In the genomic region with DNA sequence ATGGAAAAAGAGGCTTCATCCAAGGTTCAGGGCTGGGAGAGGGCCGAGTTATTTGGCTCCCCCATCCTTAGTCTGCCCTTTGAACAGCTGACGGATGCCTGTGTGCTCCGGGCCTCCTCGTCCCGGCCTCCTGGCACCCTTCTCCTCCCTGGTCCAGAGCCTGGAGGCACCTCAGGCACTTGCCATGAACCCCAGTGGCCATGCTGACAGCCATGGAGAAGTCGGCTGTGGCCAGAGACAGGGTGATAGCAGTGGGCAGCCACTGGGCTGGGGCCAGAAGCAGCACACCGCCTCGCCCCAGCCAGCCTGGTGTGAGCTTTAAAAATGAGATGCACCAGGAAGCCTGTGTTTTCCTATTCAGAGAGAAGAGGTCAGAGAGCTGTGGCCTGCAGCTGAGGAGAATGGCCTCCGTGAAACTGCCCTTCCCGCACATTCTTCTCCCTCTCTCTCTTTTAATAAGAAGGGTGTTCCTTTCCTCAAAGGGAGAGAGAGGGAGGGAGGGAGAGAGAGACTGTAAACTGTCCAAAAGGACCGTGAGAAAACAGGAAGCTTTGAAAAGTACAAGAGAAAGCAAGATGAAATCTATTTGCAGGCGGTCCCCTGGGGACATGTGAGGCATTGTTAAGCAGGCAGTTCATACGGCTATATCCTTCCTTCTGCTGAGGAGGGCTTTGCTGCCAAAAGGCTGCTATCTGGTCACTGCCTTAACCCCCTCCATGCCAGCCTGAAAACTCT, we compare ENCODE assay signal across 8 cellular contexts. TPM values are rescaled to one million over a fixed set of nuclear protein-coding genes. Genes with fewer than 3 reads are reported as not detected.
DNase-seq lines count a peak whose midpoint lies in the region; ATAC-seq and TF ChIP-seq lines count a peak whose summit lies in the region.

No MANE protein-coding gene starts in this region.

- H3K4me1 Mint-ChIP-seq in progenitor cell of endocrine pancreas (ENCODE audit: low read depth), result no peaks in the 10 kb centered on the region

- peak overlapping the region; percentile 88 to 99 for H3K18ac ChIP-seq in mesenchymal stem cell (ENCODE audit: low read depth in 1 of 2, low read length in 2 of 2)

- ATAC-seq in GM21447 (IDR thresholded peaks at IDR 0.05; ENCODE audit: unreplicated experiment) (peak; percentile 90), GM18520 (IDR thresholded peaks at IDR 0.05; ENCODE audit: unreplicated experiment) (no peak)
- no peak for ATAC-seq in activated naive CD4-positive, alpha-beta T cell treated with anti-CD3 and anti-CD28 coated beads, Interleukin-2, amount 50 U/mL, for 72 hours

- no peak overlapping the region for H3K4me3 Mint-ChIP-seq in progenitor cell of endocrine pancreas (ENCODE audit: low read depth)

- H3K27me3 Mint-ChIP-seq in progenitor cell of endocrine pancreas, result peaks cover 12% of the 10 kb centered on the region

- peak overlapping the region; percentile 97 to 99 for H3K4ac ChIP-seq in mesenchymal stem cell (ENCODE audit: low read depth in 1 of 2, low read length in 2 of 2)

- no peaks in the 10 kb centered on the region for H3K27me3 ChIP-seq in BLaER1 treated with 17β-estradiol and CSF1 and Interleukin-3, amounts not matched to agents 10 nM and 100 nM
- H3K27me3 ChIP-seq in mesenchymal stem cell (ENCODE audit: control insufficient read depth in 1 of 2, insufficient read depth in 1 of 2, low read length in 2 of 2), result no peaks in the 10 kb centered on the region

- H3K14ac ChIP-seq in mesenchymal stem cell (ENCODE audit: low read length in 2 of 2), result peak overlapping the region in 1 of 2 experiments; percentile 94

- peak overlapping the region; percentile 92 for H2BK15ac ChIP-seq in mesenchymal stem cell (ENCODE audit: low read depth, poor library complexity, severe bottlenecking)

- peaks cover 29 to 55% (median 42%) of the 10 kb centered on the region in 10 experiments for H3K4me1 ChIP-seq in BLaER1 treated with 17β-estradiol and CSF1 and Interleukin-3, amounts not matched to agents 10 nM and 100 nM
- H3K4me1 ChIP-seq in mesenchymal stem cell (ENCODE audit: control insufficient read depth, insufficient read depth, low read depth, low read length), result peaks cover 9% of the 10 kb centered on the region

- H2AFZ ChIP-seq in mesenchymal stem cell (ENCODE audit: low read depth, low read length), result peak overlapping the region; percentile 72

- H3K27ac ChIP-seq in BLaER1 treated with 17β-estradiol and CSF1 and Interleukin-3, amounts not matched to agents 10 nM and 100 nM, result peak overlapping the region; percentile 14 to 87 (median 81); a peak in 21 of 22 replicates
- H3K27ac ChIP-seq in coronary artery, result peak overlapping the region; percentile 82 to 99
- H3K27ac ChIP-seq in mesenchymal stem cell (ENCODE audit: low read length, poor library complexity, severe bottlenecking), result peak overlapping the region; percentile 70

- WGBS in mesenchymal stem cell, result 52% methylated on average over 11 of the region's 13 CpGs

- no peaks in the 10 kb centered on the region for H4K20me1 ChIP-seq in BLaER1 treated with 17β-estradiol and CSF1 and Interleukin-3, amounts not matched to agents 10 nM and 100 nM

- H2BK12ac ChIP-seq in mesenchymal stem cell (ENCODE audit: low read length in 2 of 2), result peak overlapping the region; percentile 97 to 98

- TF ChIP-seq CTCF in LNCaP clone FGC (IDR thresholded peaks at IDR 0.05; ENCODE audit: control insufficient read depth, extremely low read depth, insufficient read depth) (no peak), coronary artery (IDR thresholded peaks at IDR 0.05) (no peak), progenitor cell of endocrine pancreas (IDR thresholded peaks at IDR 0.05; ENCODE audit: unreplicated experiment) (no peak)

- peak overlapping the region in 3 of 10 experiments; percentile 19 to 35 (median 25); a peak in 5 of 20 replicates for H3K4me3 ChIP-seq in BLaER1 treated with 17β-estradiol and CSF1 and Interleukin-3, amounts not matched to agents 10 nM and 100 nM
- H3K4me3 ChIP-seq in LNCaP clone FGC (ENCODE audit: low read depth, low read length) (no peak overlapping the region), coronary artery (peak overlapping the region; percentile 34), mesenchymal stem cell (ENCODE audit: insufficient read depth in 1 of 2, low read depth in 1 of 2, low read length in 2 of 2) (peak overlapping the region in 1 of 2 experiments; percentile 49)

- no peaks in the 10 kb centered on the region for H3K9me3 Mint-ChIP-seq in progenitor cell of endocrine pancreas (ENCODE audit: low read depth)
- no peaks in the 10 kb centered on the region for H3K9me3 Mint-ChIP-seq in activated naive CD4-positive, alpha-beta T cell treated with anti-CD3 and anti-CD28 coated beads, Interleukin-2, amount 50 U/mL, for 72 hours

- no peaks in the 10 kb centered on the region for H3K36me3 ChIP-seq in BLaER1 treated with 17β-estradiol and CSF1 and Interleukin-3, amounts not matched to agents 10 nM and 100 nM
- no peaks in the 10 kb centered on the region for H3K36me3 ChIP-seq in mesenchymal stem cell (ENCODE audit: control insufficient read depth in 1 of 2, insufficient read depth in 2 of 2, low read depth in 1 of 2, low read length in 2 of 2)

- peak overlapping the region; percentile 87 for H2BK120ac ChIP-seq in mesenchymal stem cell (ENCODE audit: low read depth, low read length)

- peak overlapping the region; percentile 100 for H4K8ac ChIP-seq in mesenchymal stem cell (ENCODE audit: low read length)

- peak overlapping the region; percentile 78 for H2AK5ac ChIP-seq in mesenchymal stem cell (ENCODE audit: low read length, severe bottlenecking)

- H3K9ac ChIP-seq in BLaER1 treated with 17β-estradiol and CSF1 and Interleukin-3, amounts not matched to agents 10 nM and 100 nM, result peak overlapping the region; percentile 10 to 75 (median 62); a peak in 20 of 22 replicates
- H3K9ac ChIP-seq in mesenchymal stem cell (ENCODE audit: low read length), result peak overlapping the region; percentile 80

- no peak overlapping the region for H2BK5ac ChIP-seq in mesenchymal stem cell (ENCODE audit: low read depth, low read length, poor library complexity, severe bottlenecking)

- DNase-seq in LNCaP clone FGC (ENCODE audit: low read depth) (peak; percentile 30), coronary artery (ENCODE audit: low spot score) (peak; percentile 86), mesenchymal stem cell (peak; percentile 86), progenitor cell of endocrine pancreas (ENCODE audit: low spot score, unreplicated experiment) (no peak)
- DNase-seq in activated naive CD4-positive, alpha-beta T cell treated with anti-CD3 and anti-CD28 coated beads, Interleukin-2, amount 50 U/mL, for 72 hours (ENCODE audit: low spot score in 2 of 2), result no peak

- H3K4me2 ChIP-seq in BLaER1 treated with 17β-estradiol and CSF1 and Interleukin-3, amounts not matched to agents 10 nM and 100 nM, result peak overlapping the region; percentile 69 to 87 (median 84)
- no peak overlapping the region for H3K4me2 ChIP-seq in mesenchymal stem cell (ENCODE audit: low read length, poor library complexity, severe bottlenecking)

- peak overlapping the region in 1 of 2 experiments; percentile 46 for H3K23ac ChIP-seq in mesenchymal stem cell (ENCODE audit: low read length in 2 of 2)

- no peaks in the 10 kb centered on the region for H3K79me1 ChIP-seq in mesenchymal stem cell (replicated peaks; ENCODE audit: low read length, poor library complexity, severe bottlenecking)

- H4K91ac ChIP-seq in mesenchymal stem cell (ENCODE audit: low read length), result peak overlapping the region; percentile 100

- H3K9me3 ChIP-seq in BLaER1 treated with 17β-estradiol and CSF1 and Interleukin-3, amounts not matched to agents 10 nM and 100 nM (replicated peaks in 1 of 11), result peaks cover 0 to 19% (median 0%) of the 10 kb centered on the region in 11 experiments; a peak in 5 of 22 replicates
- no peaks in the 10 kb centered on the region for H3K9me3 ChIP-seq in mesenchymal stem cell (ENCODE audit: control insufficient read depth, low read length)

- no peak overlapping the region for H3K27ac Mint-ChIP-seq in progenitor cell of endocrine pancreas
- H3K27ac Mint-ChIP-seq in activated naive CD4-positive, alpha-beta T cell treated with anti-CD3 and anti-CD28 coated beads, Interleukin-2, amount 50 U/mL, for 72 hours, result no peak overlapping the region

- no peaks in the 10 kb centered on the region for H3K36me3 Mint-ChIP-seq in progenitor cell of endocrine pancreas (ENCODE audit: insufficient read depth)
- no peaks in the 10 kb centered on the region for H3K36me3 Mint-ChIP-seq in activated naive CD4-positive, alpha-beta T cell treated with anti-CD3 and anti-CD28 coated beads, Interleukin-2, amount 50 U/mL, for 72 hours

RNA-seq across cellular contexts. Expression of a gene that starts 55.3 kb away (rescaled TPM):
- 0.03 TPM for polyA plus RNA-seq in mesenchymal stem cell (2013, experiment 1 of 2)
- polyA plus RNA-seq in mesenchymal stem cell (2013, experiment 2 of 2), result 0.03 TPM
- total RNA-seq in progenitor cell of endocrine pancreas, result not detected in 2 replicates
- total RNA-seq in activated naive CD4-positive, alpha-beta T cell treated with anti-CD3 and anti-CD28 coated beads, Interleukin-2, amount 50 U/mL, for 72 hours, result not detected

Comparison
In these comparisons a context has a peak if more than half of its experiments do, and no peak if none do; other contexts are left out.
1. DNase-seq: peak in LNCaP clone FGC (single experiment), coronary artery (single experiment) and mesenchymal stem cell (single experiment); none in progenitor cell of endocrine pancreas (single experiment) and activated naive CD4-positive, alpha-beta T cell treated with anti-CD3 and anti-CD28 coated beads, Interleukin-2, amount 50 U/mL, for 72 hours (0 of 2).
2. Peak in every context shown above with its lines, with median percentiles within 50 percentile points of each other: H3K27ac ChIP-seq.